Comparison of ENCODE assay signal across 18 cellular contexts in genomic region chr16:60073376-60073775, GRCh38.
DNase-seq lines count a peak whose midpoint lies in the region; ATAC-seq, FAIRE-seq and TF ChIP-seq lines count a peak whose summit lies in the region.
"Had no signal": no experiment of that assay in that cellular context is flagged by ENCODE, and none has a peak within 500 bp of the region (broad histone marks: within the 10 kb centered on the region; RNA-seq: fewer than 3 reads in every experiment).

No MANE protein-coding gene starts in this region.

- H4K91ac ChIP-seq in H1 (replicated peaks; ENCODE audit: insufficient read length, low read length), result peak overlapping the region; percentile 53

- H3K36me3 Mint-ChIP-seq in HFFc6 (ENCODE audit: low read depth), result no peaks in the 10 kb centered on the region
- H3K36me3 Mint-ChIP-seq: CD14-positive monocyte; CD8-positive, alpha-beta T cell had no signal

- TF ChIP-seq EP300 in H1 (IDR thresholded peaks at IDR 0.05; ENCODE audit: borderline replicate concordance in 1 of 2, low read depth in 2 of 2, low read length in 2 of 2), result no peak
- no peak for TF ChIP-seq EP300 in stomach (IDR thresholded peaks at IDR 0.05)

- FAIRE-seq in H1 (lab: Jason Lieb, UNC), result no peak
- FAIRE-seq: A549, D721Med, H54, K562 had no signal

- H3K14ac ChIP-seq in H1 (ENCODE audit: insufficient read length), result no peak overlapping the region

- no peaks in the 10 kb centered on the region for H3K9me2 ChIP-seq in PC-3 (replicated peaks; ENCODE audit: low read length)

- H3K27ac Mint-ChIP-seq in HFFc6, result no peak overlapping the region
- H3K27ac Mint-ChIP-seq: CD14-positive monocyte; CD8-positive, alpha-beta T cell had no signal

- H3K4me3 ChIP-seq in PC-3 (ENCODE audit: low read length) (no peak overlapping the region), H1 (ENCODE audit: extremely low read depth in 1 of 4, insufficient read depth in 2 of 4, low read depth in 3 of 4, low read length in 4 of 4) (no peak overlapping the region), stomach (no peak overlapping the region)
- H3K4me3 ChIP-seq: A549, K562 had no signal

- H3F3A ChIP-seq in PC-3 (ENCODE audit: low read length, unreplicated experiment), result no peaks in the 10 kb centered on the region

- H3K56ac ChIP-seq in H1 (replicated peaks; ENCODE audit: insufficient read length, low read depth, low read length), result no peak overlapping the region

- no TSS peak for BruUV-seq in PC-3 (replicated peaks; lab: Mats Ljungman, UMichigan)

- no peak overlapping the region for H2BK120ac ChIP-seq in H1 (replicated peaks; ENCODE audit: low read depth, low read length)

- TF ChIP-seq CTCF in HFFc6 (IDR thresholded peaks at IDR 0.05), result no peak
- no peak for TF ChIP-seq CTCF in PC-3 (conservative IDR thresholded peaks at IDR 0.05; ENCODE audit: low read depth, low read length)
- no peak for TF ChIP-seq CTCF in H1 (IDR thresholded peaks at IDR 0.05; ENCODE audit: control extremely low read depth in 1 of 3, insufficient read depth in 1 of 3, low read depth in 1 of 3, low read length in 3 of 3)
- TF ChIP-seq CTCF in stomach (IDR thresholded peaks at IDR 0.05), result no peak

- no peaks in the 10 kb centered on the region for H3K4me1 Mint-ChIP-seq in HFFc6 (ENCODE audit: low read depth)
- H3K4me1 Mint-ChIP-seq: CD14-positive monocyte had no signal

- POLR2A ChIA-PET in PC-3 (lab: Charles Lee; ENCODE audit: unreplicated experiment) (no interaction called here), H1 (lab: Charles Lee; ENCODE audit: partially characterized antibody) (no interaction called here)

- 0 out of 2 replicates have a peak overlapping the region, but pooled peaks have one; percentile 19 for H2BK20ac ChIP-seq in H1 (ENCODE audit: low read length)

- no peak overlapping the region for H2BK5ac ChIP-seq in H1 (ENCODE audit: low read depth, low read length)

- ATAC-seq in PC-3 (no peak), HG03135 (IDR thresholded peaks at IDR 0.05; ENCODE audit: unreplicated experiment) (no peak), HG03159 (IDR thresholded peaks at IDR 0.05; ENCODE audit: unreplicated experiment) (no peak)
- ATAC-seq: A549; CD8-positive, alpha-beta T cell; HCT116; K562 had no signal

- H3K79me2 ChIP-seq in PC-3 (ENCODE audit: low read length), result no peaks in the 10 kb centered on the region
- H3K79me2 ChIP-seq in H1 (ENCODE audit: control insufficient read depth in 1 of 2, insufficient read depth in 2 of 2, low read length in 2 of 2), result no peaks in the 10 kb centered on the region

- H3K27ac ChIP-seq in PC-3 (ENCODE audit: low read length) (no peak overlapping the region), H1 (ENCODE audit: low read depth, low read length) (no peak overlapping the region), stomach (no peak overlapping the region)
- H3K27ac ChIP-seq: A549 had no signal

- CTCF ChIA-PET in PC-3 (lab: Charles Lee), result no interaction called here
- CTCF ChIA-PET in H1 (lab: Charles Lee; ENCODE audit: partially characterized antibody), result interaction anchor here (0.8 kb wide), 1 partner anchor 130 kb away, joined by 3 read pairs; no protein-coding TSS in a partner anchor

- H4K8ac ChIP-seq in H1 (ENCODE audit: extremely low read depth, insufficient read depth, low read length), result no peak overlapping the region

- intact Hi-C loops in PC-3 (cut with micrococcal nuclease), result no loop called here
- intact Hi-C loops in stomach (cut with DNase I; ENCODE audit: low total_unique reads), result no loop called here

- TF ChIP-seq RAD21 in H1 (IDR thresholded peaks at IDR 0.05 in 1 of 2, conservative IDR thresholded peaks at IDR 0.05 in 1 of 2; ENCODE audit: low read depth in 2 of 2, low read length in 2 of 2), result no peak

- WGBS in H1 (ENCODE audit: extremely low coverage in 1 of 2, insufficient coverage in 1 of 2, insufficient read length in 1 of 2, insufficient replicate concordance in 2 of 2, low coverage in 1 of 2, low lambda C conversion rate in 2 of 2, missing lambda C conversion rate in 1 of 2), 2 experiments, result 88% methylated on average over 4 of the region's 4 CpGs; no CpG with 5 or more reads in 1 of the 2 experiments
- 62 to 76% (median 64%) methylated on average over 4 of the region's 4 CpGs for WGBS in stomach, 5 donors

- H3K4me1 ChIP-seq in PC-3 (ENCODE audit: insufficient read depth, low read length) (no peaks in the 10 kb centered on the region), H1 (replicated peaks in 1 of 4; ENCODE audit: control insufficient read depth in 3 of 4, insufficient read depth in 4 of 4, low read length in 3 of 4) (peaks cover 0 to 2% (median 0%) of the 10 kb centered on the region in 4 experiments; a peak in 1 of 7 replicates), stomach (no peaks in the 10 kb centered on the region)
- H3K4me1 ChIP-seq: A549 had no signal

- H2BK15ac ChIP-seq in H1 (ENCODE audit: low read length), result no peak overlapping the region

- H3K4me3 Mint-ChIP-seq in HFFc6, result no peak overlapping the region
- H3K4me3 Mint-ChIP-seq: CD14-positive monocyte; CD8-positive, alpha-beta T cell had no signal

- H3K4me2 ChIP-seq in PC-3 (ENCODE audit: low read length), result no peak overlapping the region
- H3K4me2 ChIP-seq in H1 (ENCODE audit: insufficient read depth in 1 of 2, low read depth in 2 of 2, low read length in 2 of 2), result no peak overlapping the region
- H3K4me2 ChIP-seq: A549 had no signal

- H3K9ac ChIP-seq in PC-3 (ENCODE audit: low read length) (no peak overlapping the region), H1 (replicated peaks in 1 of 4; ENCODE audit: extremely low read depth in 1 of 4, low read depth in 3 of 4, low read length in 3 of 4) (no peak overlapping the region)

- H4K5ac ChIP-seq in H1 (ENCODE audit: insufficient read length, low read depth, low read length), result no peak overlapping the region

- H3K4ac ChIP-seq in H1 (replicated peaks; ENCODE audit: insufficient read length, low read depth, low read length), result no peak overlapping the region

- H4K20me1 ChIP-seq in PC-3 (ENCODE audit: low read length) (no peaks in the 10 kb centered on the region), H1 (replicated peaks in 1 of 2; ENCODE audit: control insufficient read depth in 1 of 2, insufficient read depth in 2 of 2, low read length in 2 of 2) (no peaks in the 10 kb centered on the region)

- no peaks in the 10 kb centered on the region for H3K23me2 ChIP-seq in H1 (ENCODE audit: low read depth, low read length)

- TF ChIP-seq POLR2A in H1 (IDR thresholded peaks at IDR 0.05; ENCODE audit: control extremely low read depth in 1 of 2, low read depth in 2 of 2, low read length in 2 of 2) (no peak), stomach (IDR thresholded peaks at IDR 0.05) (no peak)

- H3K27me3 ChIP-seq in PC-3 (ENCODE audit: low read length) (no peaks in the 10 kb centered on the region), H1 (replicated peaks in 1 of 4; ENCODE audit: control insufficient read depth in 3 of 4, extremely low read depth in 1 of 4, insufficient read depth in 3 of 4, low read length in 3 of 4) (no peaks in the 10 kb centered on the region), stomach (no peaks in the 10 kb centered on the region)

- H2AFZ ChIP-seq in PC-3 (ENCODE audit: low read length), result no peak overlapping the region
- H2AFZ ChIP-seq in H1 (ENCODE audit: low read length), result no peak overlapping the region

- H3K9me3 Mint-ChIP-seq in HFFc6, result no peaks in the 10 kb centered on the region

- H3K23ac ChIP-seq in H1 (ENCODE audit: insufficient read length), result no peak overlapping the region

- H2BK12ac ChIP-seq in H1 (ENCODE audit: low read depth, low read length), result peak overlapping the region; percentile 71; the same call in 1 of the 2 replicates

- no peak overlapping the region for H2AK5ac ChIP-seq in H1 (ENCODE audit: low read depth, low read length)

- H3K27me3 Mint-ChIP-seq in HFFc6 (ENCODE audit: insufficient read depth), result peaks cover 2% of the 10 kb centered on the region

- DNase-seq in HFFc6, result peak; percentile 0
- DNase-seq in PC-3, result peak; percentile 13
- no peak for DNase-seq in H1 (ENCODE audit: low read depth in 1 of 2, low spot score in 2 of 2)
- no peak for DNase-seq in NAMALWA (ENCODE audit: low spot score)
- DNase-seq in stomach, result no peak
- DNase-seq: CD8-positive, alpha-beta T cell; COR-L47; DMS153; DND-41; GF-D8 had no signal

- H3K36me3 ChIP-seq in PC-3 (ENCODE audit: low read depth, low read length), result no peaks in the 10 kb centered on the region
- H3K36me3 ChIP-seq in H1 (ENCODE audit: control insufficient read depth in 2 of 4, insufficient read depth in 4 of 4, low read length in 3 of 4), result no peaks in the 10 kb centered on the region
- no peaks in the 10 kb centered on the region for H3K36me3 ChIP-seq in stomach

- no peak overlapping the region for H3K18ac ChIP-seq in H1 (ENCODE audit: extremely low read depth, low read length)

- no peaks in the 10 kb centered on the region for H3K79me1 ChIP-seq in H1 (ENCODE audit: low read depth, low read length)

- no peaks in the 10 kb centered on the region for H3K9me3 ChIP-seq in PC-3 (ENCODE audit: low read length)
- no peaks in the 10 kb centered on the region; a peak in 1 of 4 replicates for H3K9me3 ChIP-seq in H1 (ENCODE audit: insufficient read depth in 2 of 2, low read depth in 1 of 2, low read length in 1 of 2)
- no peaks in the 10 kb centered on the region for H3K9me3 ChIP-seq in stomach
- H3K9me3 ChIP-seq: A549 had no signal

TF ChIP-seq in H1, 55 proteins besides CTCF, POLR2A, EP300 and RAD21:
- no peak for TF ChIP-seq JUN (IDR thresholded peaks at IDR 0.05; ENCODE audit: low read depth, low read length)
- no peak for TF ChIP-seq CHD1 (IDR thresholded peaks at IDR 0.05; ENCODE audit: low read depth, low read length)
- no peak for TF ChIP-seq TAF1 (IDR thresholded peaks at IDR 0.05; ENCODE audit: low read depth, low read length)
- no peak for TF ChIP-seq CBX5 (IDR thresholded peaks at IDR 0.05; ENCODE audit: low read depth, low read length)
- no peak for TF ChIP-seq SP4 (IDR thresholded peaks at IDR 0.05; ENCODE audit: low read length)
- no peak for TF ChIP-seq BRCA1 (IDR thresholded peaks at IDR 0.05; ENCODE audit: low read depth, low read length)
- TF ChIP-seq ZNF274 (IDR thresholded peaks at IDR 0.05; ENCODE audit: borderline replicate concordance, extremely low read depth, low read length), result no peak
- TF ChIP-seq CHD2 (IDR thresholded peaks at IDR 0.05; ENCODE audit: low read length), result no peak
- no peak for TF ChIP-seq GABPA (IDR thresholded peaks at IDR 0.05; ENCODE audit: borderline replicate concordance, insufficient read depth, low read length)
- no peak for TF ChIP-seq FOSL1 (IDR thresholded peaks at IDR 0.05; ENCODE audit: insufficient read depth, low read depth, low read length)

Comparison
In these comparisons a context has a peak if more than half of its experiments do, and no peak if none do; other contexts are left out.
1. DNase-seq: peak in HFFc6 (single experiment) and PC-3 (single experiment); none in H1 (0 of 2), NAMALWA (single experiment) and stomach (single experiment).